ENCODE assay signal across 1 cellular context in the genomic region with DNA sequence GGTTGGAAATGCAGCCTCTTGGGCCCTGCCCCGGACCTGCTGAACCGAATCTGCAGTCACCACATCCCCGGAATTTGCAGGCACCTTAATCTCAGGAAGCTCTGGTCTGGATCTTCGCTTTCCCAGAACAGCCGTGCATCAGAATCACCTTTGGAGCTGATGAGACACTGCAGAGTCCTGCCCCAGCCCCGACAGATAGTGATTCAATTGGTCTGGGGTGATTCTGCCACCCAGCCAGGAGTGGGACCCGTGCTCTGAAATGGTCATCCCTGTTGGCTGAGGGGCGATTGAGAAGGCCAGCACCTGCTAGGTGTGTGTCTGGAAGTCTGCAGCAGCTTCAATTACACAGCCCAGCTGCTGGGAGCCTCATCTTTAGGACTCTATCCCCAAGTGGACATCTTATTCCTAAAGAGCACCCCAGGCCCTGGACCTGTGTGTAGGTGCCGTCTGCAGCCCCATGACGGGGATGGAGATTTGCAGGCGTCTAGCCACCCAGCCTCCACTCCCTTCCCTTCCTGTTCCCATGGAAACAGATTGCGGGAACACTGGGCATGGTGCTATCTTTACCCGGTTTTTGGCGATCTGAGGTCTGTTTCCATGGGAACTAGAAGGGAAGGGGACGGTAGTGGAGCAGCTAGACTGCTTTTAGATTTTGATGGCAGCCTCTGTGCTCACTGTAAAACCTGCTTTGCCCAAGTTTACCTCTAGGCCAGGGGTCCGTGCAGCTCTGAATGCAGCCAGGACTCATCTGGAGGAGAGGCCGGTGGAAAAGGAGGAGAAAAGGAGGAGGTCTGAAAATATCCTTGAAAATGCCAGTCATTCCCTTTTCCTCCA.
TF ChIP-seq lines count a peak whose summit lies in the region.

No MANE protein-coding gene starts in this region.

TF ChIP-seq in WTC11, 78 proteins besides CTCF, POLR2A, EP300 and RAD21 (continued from another document):
- TF ChIP-seq, protein P1, sequence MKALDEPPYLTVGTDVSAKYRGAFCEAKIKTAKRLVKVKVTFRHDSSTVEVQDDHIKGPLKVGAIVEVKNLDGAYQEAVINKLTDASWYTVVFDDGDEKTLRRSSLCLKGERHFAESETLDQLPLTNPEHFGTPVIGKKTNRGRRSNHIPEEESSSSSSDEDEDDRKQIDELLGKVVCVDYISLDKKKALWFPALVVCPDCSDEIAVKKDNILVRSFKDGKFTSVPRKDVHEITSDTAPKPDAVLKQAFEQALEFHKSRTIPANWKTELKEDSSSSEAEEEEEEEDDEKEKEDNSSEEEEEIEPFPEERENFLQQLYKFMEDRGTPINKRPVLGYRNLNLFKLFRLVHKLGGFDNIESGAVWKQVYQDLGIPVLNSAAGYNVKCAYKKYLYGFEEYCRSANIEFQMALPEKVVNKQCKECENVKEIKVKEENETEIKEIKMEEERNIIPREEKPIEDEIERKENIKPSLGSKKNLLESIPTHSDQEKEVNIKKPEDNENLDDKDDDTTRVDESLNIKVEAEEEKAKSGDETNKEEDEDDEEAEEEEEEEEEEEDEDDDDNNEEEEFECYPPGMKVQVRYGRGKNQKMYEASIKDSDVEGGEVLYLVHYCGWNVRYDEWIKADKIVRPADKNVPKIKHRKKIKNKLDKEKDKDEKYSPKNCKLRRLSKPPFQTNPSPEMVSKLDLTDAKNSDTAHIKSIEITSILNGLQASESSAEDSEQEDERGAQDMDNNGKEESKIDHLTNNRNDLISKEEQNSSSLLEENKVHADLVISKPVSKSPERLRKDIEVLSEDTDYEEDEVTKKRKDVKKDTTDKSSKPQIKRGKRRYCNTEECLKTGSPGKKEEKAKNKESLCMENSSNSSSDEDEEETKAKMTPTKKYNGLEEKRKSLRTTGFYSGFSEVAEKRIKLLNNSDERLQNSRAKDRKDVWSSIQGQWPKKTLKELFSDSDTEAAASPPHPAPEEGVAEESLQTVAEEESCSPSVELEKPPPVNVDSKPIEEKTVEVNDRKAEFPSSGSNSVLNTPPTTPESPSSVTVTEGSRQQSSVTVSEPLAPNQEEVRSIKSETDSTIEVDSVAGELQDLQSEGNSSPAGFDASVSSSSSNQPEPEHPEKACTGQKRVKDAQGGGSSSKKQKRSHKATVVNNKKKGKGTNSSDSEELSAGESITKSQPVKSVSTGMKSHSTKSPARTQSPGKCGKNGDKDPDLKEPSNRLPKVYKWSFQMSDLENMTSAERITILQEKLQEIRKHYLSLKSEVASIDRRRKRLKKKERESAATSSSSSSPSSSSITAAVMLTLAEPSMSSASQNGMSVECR (CRISPR knock-in tag; IDR thresholded peaks at IDR 0.05; ENCODE audit: borderline replicate concordance) = no peak
